Comparison of ENCODE assay signal across 11 cellular contexts in the genomic region with DNA sequence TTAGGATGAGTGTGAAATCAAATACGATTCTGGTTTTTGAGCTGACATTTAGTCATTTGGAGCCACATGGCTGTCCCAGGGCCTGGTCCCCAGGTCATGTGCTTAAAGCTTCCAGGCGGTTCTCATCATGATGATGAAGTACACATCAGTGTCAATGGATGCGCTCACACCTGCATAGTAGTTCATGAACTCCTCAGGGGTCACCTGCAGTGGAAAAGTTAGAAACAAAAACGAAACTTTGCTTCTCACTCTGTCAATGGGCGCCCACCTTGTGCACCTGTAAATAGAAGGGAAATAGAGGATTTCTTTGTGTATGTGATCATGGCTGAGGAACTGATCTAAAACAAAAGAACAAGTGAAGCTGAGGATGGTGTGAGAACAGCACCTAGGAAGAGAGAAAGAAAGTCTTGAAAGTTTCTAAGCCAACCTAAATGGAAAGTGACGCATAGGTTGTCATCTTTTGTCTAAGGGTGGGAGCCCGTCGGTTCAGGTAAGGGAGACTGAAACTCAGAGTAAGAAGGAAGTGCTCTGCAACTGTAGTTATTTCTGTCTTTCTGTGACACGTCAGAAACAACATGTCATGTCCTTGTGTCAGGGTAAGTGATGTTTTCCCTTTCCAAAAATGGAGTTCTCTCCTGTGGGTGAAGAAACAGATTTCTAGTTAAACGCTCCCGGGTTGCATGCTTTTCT. TPM values are rescaled to one million over a fixed set of nuclear protein-coding genes. Genes with fewer than 3 reads are reported as not detected.
DNase-seq lines count a peak whose midpoint lies in the region; ATAC-seq and TF ChIP-seq lines count a peak whose summit lies in the region.
"Had no signal": no experiment of that assay in that cellular context is flagged by ENCODE, and none has a peak within 500 bp of the region (broad histone marks: within the 10 kb centered on the region; RNA-seq: fewer than 3 reads in every experiment).

No MANE protein-coding gene starts in this region.

- no peak overlapping the region for H3K23ac ChIP-seq in mesendoderm (ENCODE audit: low read length)

- WGBS in mesendoderm (ENCODE audit: extremely low coverage, insufficient coverage, low lambda C conversion rate) = no CpG with 5 or more reads among the region's 11 CpGs
- 90% methylated on average over 11 of the region's 11 CpGs for WGBS in suprapubic skin

- H3K27ac Mint-ChIP-seq in CD4-positive, CD25-positive, alpha-beta regulatory T cell = peak overlapping the region; percentile 48 to 54 (median 48)

- peak; percentile 44 to 55 for ATAC-seq in CD4-positive, CD25-positive, alpha-beta regulatory T cell (ENCODE audit: low read depth in 2 of 2)
- peak; percentile 65 for ATAC-seq in GM18858 (IDR thresholded peaks at IDR 0.05; ENCODE audit: unreplicated experiment)
- peak; percentile 70 for ATAC-seq in HG02610 (IDR thresholded peaks at IDR 0.05; ENCODE audit: unreplicated experiment)

- no peaks in the 10 kb centered on the region for H3K9me3 ChIP-seq in CD4-positive, CD25-positive, alpha-beta regulatory T cell (ENCODE audit: control insufficient read depth in 2 of 2, low read length in 2 of 2)
- H3K9me3 ChIP-seq in OCI-LY7 (ENCODE audit: low read length) (peaks cover 38% of the 10 kb centered on the region; the same call in 1 of the 2 replicates), suprapubic skin (no peaks in the 10 kb centered on the region)
- H3K9me3 ChIP-seq: esophagus squamous epithelium had no signal

- intact Hi-C loops in OCI-LY7 (cut with micrococcal nuclease; ENCODE audit: unreplicated experiment) = loop anchor here (1.0 to 10.0 kb wide), 5 partner anchors 20 to 987 kb away; a partner anchor contains a TSS

- no peaks in the 10 kb centered on the region for H3K36me3 Mint-ChIP-seq in CD4-positive, CD25-positive, alpha-beta regulatory T cell

- peak overlapping the region in 3 of 4 donors; percentile 7 to 67 (median 7) for H3K4me3 Mint-ChIP-seq in CD4-positive, CD25-positive, alpha-beta regulatory T cell

- no peak overlapping the region for H3K18ac ChIP-seq in mesendoderm (ENCODE audit: low read length)

- H3K79me2 ChIP-seq in OCI-LY7 (ENCODE audit: insufficient read depth, low read depth, low read length) (no peaks in the 10 kb centered on the region), mesendoderm (ENCODE audit: control insufficient read depth, insufficient read depth, low read length) (no peaks in the 10 kb centered on the region)
- H3K79me2 ChIP-seq: parathyroid adenoma had no signal

- H3K27me3 ChIP-seq in CD4-positive, CD25-positive, alpha-beta regulatory T cell (ENCODE audit: control insufficient read depth, insufficient read depth, low read length) = no peaks in the 10 kb centered on the region
- H3K27me3 ChIP-seq in mesendoderm (ENCODE audit: insufficient read depth, low read length, poor library complexity) (no peaks in the 10 kb centered on the region), suprapubic skin (no peaks in the 10 kb centered on the region)
- H3K27me3 ChIP-seq: esophagus squamous epithelium had no signal

- H3K56ac ChIP-seq in mesendoderm (ENCODE audit: low read length) = no peak overlapping the region

- no peaks in the 10 kb centered on the region for H3K9me2 ChIP-seq in OCI-LY7 (ENCODE audit: insufficient read depth, low read length)

- H2BK120ac ChIP-seq in mesendoderm (ENCODE audit: low read depth, low read length) = no peak overlapping the region

- no peaks in the 10 kb centered on the region for H3K36me3 ChIP-seq in CD4-positive, CD25-positive, alpha-beta regulatory T cell (ENCODE audit: control insufficient read depth, insufficient read depth, low read length)
- H3K36me3 ChIP-seq in OCI-LY7 (ENCODE audit: insufficient read depth, low read length) (peaks cover 33% of the 10 kb centered on the region), mesendoderm (ENCODE audit: control insufficient read depth, insufficient read depth, low read length) (no peaks in the 10 kb centered on the region), suprapubic skin (no peaks in the 10 kb centered on the region)
- H3K36me3 ChIP-seq: esophagus squamous epithelium had no signal

- H4K8ac ChIP-seq in mesendoderm (ENCODE audit: low read depth, low read length) = no peak overlapping the region

- no peak for TF ChIP-seq EP300 in suprapubic skin (IDR thresholded peaks at IDR 0.05)

- no peak overlapping the region for H4K5ac ChIP-seq in mesendoderm (ENCODE audit: low read length)

- POLR2A ChIA-PET in OCI-LY7 (lab: Charles Lee) = interaction anchor here (0.6 to 9.0 kb wide), 9 partner anchors 9 to 361 kb away, joined by 3 to 104 read pairs (median 6); a partner anchor contains a TSS

- no peaks in the 10 kb centered on the region for H4K20me1 ChIP-seq in OCI-LY7 (ENCODE audit: insufficient read depth, low read length)

- no peak overlapping the region for H3K4ac ChIP-seq in mesendoderm (ENCODE audit: low read depth, low read length)

- TF ChIP-seq CTCF in OCI-LY7 (conservative IDR thresholded peaks at IDR 0.05; ENCODE audit: low read length) (no peak), suprapubic skin (IDR thresholded peaks at IDR 0.05) (no peak)

- peak overlapping the region; percentile 66; the same call in 1 of the 2 replicates for H2AFZ ChIP-seq in OCI-LY7 (ENCODE audit: low read length)
- H2AFZ ChIP-seq: parathyroid adenoma had no signal

- no peak overlapping the region for H2AK5ac ChIP-seq in mesendoderm (ENCODE audit: low read length)

- no peak overlapping the region for H3K9ac ChIP-seq in mesendoderm (ENCODE audit: low read length)
- H3K9ac ChIP-seq: parathyroid adenoma had no signal

- DNase-seq in CD4-positive, CD25-positive, alpha-beta regulatory T cell = peak in 1 of 3 donors; percentile 65
- peak; percentile 96 for DNase-seq in OCI-LY7 (ENCODE audit: low spot score)
- DNase-seq in mesendoderm = no peak
- DNase-seq in SKM-1 (lab: John Stamatoyannopoulos, UW; ENCODE audit: unreplicated experiment) = no peak
- DNase-seq in suprapubic skin (ENCODE audit: low spot score in 2 of 2) = no peak
- DNase-seq in NCI-H524 treated with DMSO at 0.1 percent for 48 hours (lab: John Stamatoyannopoulos, UW) = no peak
- DNase-seq: esophagus squamous epithelium had no signal

- no peak overlapping the region for H2BK5ac ChIP-seq in mesendoderm (ENCODE audit: low read length)

- H3K9me3 Mint-ChIP-seq in CD4-positive, CD25-positive, alpha-beta regulatory T cell = peaks cover 0 to 2% (median 0%) of the 10 kb centered on the region in 7 donors

- H3K27me3 Mint-ChIP-seq in CD4-positive, CD25-positive, alpha-beta regulatory T cell = peaks cover under 1% of the 10 kb centered on the region

- peaks cover 44% of the 10 kb centered on the region for H3K4me1 ChIP-seq in CD4-positive, CD25-positive, alpha-beta regulatory T cell (ENCODE audit: control insufficient read depth, insufficient read depth, low read length, poor library complexity, severe bottlenecking)
- H3K4me1 ChIP-seq in OCI-LY7 (ENCODE audit: insufficient read depth, low read length, poor library complexity, severe bottlenecking) (peaks cover 100% of the 10 kb centered on the region), mesendoderm (ENCODE audit: control insufficient read depth, low read depth, low read length) (peaks cover 2% of the 10 kb centered on the region), suprapubic skin (no peaks in the 10 kb centered on the region)
- H3K4me1 ChIP-seq: esophagus squamous epithelium, parathyroid adenoma had no signal

- H2BK15ac ChIP-seq in mesendoderm (replicated peaks; ENCODE audit: low read depth) = no peak overlapping the region

- TSS peak; percentile 93 for BruUV-seq in OCI-LY7 (replicated peaks; lab: Mats Ljungman, UMichigan)

- TF ChIP-seq POLR2A in suprapubic skin (IDR thresholded peaks at IDR 0.05) = no peak

- no peak overlapping the region for H3K27ac ChIP-seq in CD4-positive, CD25-positive, alpha-beta regulatory T cell (ENCODE audit: insufficient read depth, low read length, poor library complexity, severe bottlenecking)
- peak overlapping the region; percentile 98 for H3K27ac ChIP-seq in OCI-LY7 (ENCODE audit: low read depth, low read length, poor library complexity, severe bottlenecking)
- H3K27ac ChIP-seq in mesendoderm (ENCODE audit: low read depth, low read length) = no peak overlapping the region
- no peak overlapping the region for H3K27ac ChIP-seq in suprapubic skin
- H3K27ac ChIP-seq: esophagus squamous epithelium, parathyroid adenoma had no signal

- H3K4me2 ChIP-seq in OCI-LY7 (ENCODE audit: low read length) (peak overlapping the region; percentile 62), mesendoderm (ENCODE audit: low read length) (no peak overlapping the region)

- H3K79me1 ChIP-seq in mesendoderm (ENCODE audit: low read length) = no peaks in the 10 kb centered on the region

- peaks cover 24 to 69% (median 49%) of the 10 kb centered on the region in 4 donors for H3K4me1 Mint-ChIP-seq in CD4-positive, CD25-positive, alpha-beta regulatory T cell

- CTCF ChIA-PET in OCI-LY7 (lab: Charles Lee; ENCODE audit: unreplicated experiment) = interaction anchor here (1.6 kb wide), 1 partner anchor 22 kb away, joined by 4 read pairs; no protein-coding TSS in a partner anchor

- peak overlapping the region; percentile 49 for H3K4me3 ChIP-seq in CD4-positive, CD25-positive, alpha-beta regulatory T cell (ENCODE audit: low read depth, low read length)
- peak overlapping the region; percentile 22 for H3K4me3 ChIP-seq in OCI-LY7 (ENCODE audit: low read depth, low read length, poor library complexity, severe bottlenecking)
- H3K4me3 ChIP-seq in mesendoderm (ENCODE audit: low read length) = no peak overlapping the region
- H3K4me3 ChIP-seq in suprapubic skin = no peak overlapping the region
- H3K4me3 ChIP-seq: esophagus squamous epithelium had no signal

RNA-seq across cellular contexts. Expression of a gene that starts 33.8 kb away (rescaled TPM):
- total RNA-seq in CD4-positive, CD25-positive, alpha-beta regulatory T cell = not detected
- polyA plus RNA-seq in CD4-positive, CD25-positive, alpha-beta regulatory T cell = not detected
- total RNA-seq in OCI-LY7 (2014; rRNA removed; shearing (Covaris generic)) = 4.7 and 5.4 TPM in 2 replicates
- total RNA-seq in OCI-LY7 (2022) (not detected in 2 replicates), suprapubic skin (not detected)
- polyA plus RNA-seq in mesendoderm (2013, experiment 1 of 2) = 0.04 TPM
- polyA plus RNA-seq in mesendoderm (2013, experiment 2 of 2) = not detected
- total RNA-seq: astrocyte, esophagus squamous epithelium had no signal

RNA-seq across cellular contexts. Expression of a gene that starts 47.9 kb away (rescaled TPM):
- 394 TPM for total RNA-seq in CD4-positive, CD25-positive, alpha-beta regulatory T cell
- polyA plus RNA-seq in CD4-positive, CD25-positive, alpha-beta regulatory T cell = 100 to 1,000 TPM; 110 to 311 (median 212) TPM
- 59.9 and 62.2 TPM in 2 replicates for total RNA-seq in OCI-LY7 (2014; rRNA removed; shearing (Covaris generic))
- total RNA-seq in OCI-LY7 (2022) = 4.6 and 4.7 TPM in 2 replicates
- under 0.01 TPM for polyA plus RNA-seq in mesendoderm (2013, experiment 1 of 2)
- polyA plus RNA-seq in mesendoderm (2013, experiment 2 of 2) = 0.04 TPM
- total RNA-seq in suprapubic skin = 1 to 10 TPM in 3 of 4 donors, under 1 TPM in 1; 0.73 to 7.1 (median 4.2) TPM

Comparison
In these comparisons a context has a peak if more than half of its experiments do, and no peak if none do; other contexts are left out.
1. H3K4me3 ChIP-seq: peak in CD4-positive, CD25-positive, alpha-beta regulatory T cell (single experiment) and OCI-LY7 (single experiment); none in mesendoderm (single experiment) and suprapubic skin (single experiment).
2. Peak in every context shown above with its lines, with median percentiles within 50 percentile points of each other: ATAC-seq.